ENCODE assay signal across 16 cellular contexts in genomic region chr15:79451361-79451999, GRCh38. TPM values are rescaled to one million over a fixed set of nuclear protein-coding genes. Genes with fewer than 3 reads are reported as not detected.
DNase-seq lines count a peak whose midpoint lies in the region; TF ChIP-seq lines count a peak whose summit lies in the region.
"Had no signal": no experiment of that assay in that cellular context is flagged by ENCODE, and none has a peak within 500 bp of the region (broad histone marks: within the 10 kb centered on the region; RNA-seq: fewer than 3 reads in every experiment).

No MANE protein-coding gene starts in this region.

- peak; percentile 27 for DNase-seq in activated CD4-positive, alpha-beta T cell treated with anti-CD3 and anti-CD28 coated beads, Interleukin-2, amount 10 ng/mL, durations not matched to agents 24 days and 14 days
- DNase-seq in activated CD4-positive, alpha-beta T cell treated with anti-CD3 and anti-CD28 coated beads, Interleukin-2, amount 50 U/mL, for 4 hours, result no peak
- DNase-seq in cerebellum (ENCODE audit: low spot score), result peak; percentile 72
- DNase-seq in left kidney (ENCODE audit: low read depth, low spot score), result peak; percentile 14
- no peak for DNase-seq in cortex of kidney (lab: John Stamatoyannopoulos, UW)
- DNase-seq in HK-2 (ENCODE audit: unreplicated experiment), result no peak
- no peak for DNase-seq in posterior cingulate gyrus
- no peak for DNase-seq in sigmoid colon
- DNase-seq: CD8-positive, alpha-beta T cell; NCI-H1048; NCI-H1436 treated with DMSO at 0.1 percent for 48 hours; NCI-H2029 treated with DMSO at 0.1 percent for 48 hours had no signal

- no peak overlapping the region for H3K4me3 ChIP-seq in sigmoid colon
- H3K4me3 ChIP-seq: BLaER1, GM23248, SJCRH30 had no signal

- H3K4me3 Mint-ChIP-seq in activated CD4-positive, alpha-beta T cell treated with anti-CD3 and anti-CD28 coated beads, Interleukin-2, amount 10 ng/mL, durations not matched to agents 24 days and 14 days, result no peak overlapping the region
- H3K4me3 Mint-ChIP-seq: CD8-positive, alpha-beta T cell had no signal

- peaks cover 4% of the 10 kb centered on the region for H3K27me3 Mint-ChIP-seq in activated CD4-positive, alpha-beta T cell treated with anti-CD3 and anti-CD28 coated beads, Interleukin-2, amount 10 ng/mL, durations not matched to agents 24 days and 14 days

- H3K9me3 Mint-ChIP-seq in activated CD4-positive, alpha-beta T cell treated with anti-CD3 and anti-CD28 coated beads, Interleukin-2, amount 10 ng/mL, durations not matched to agents 24 days and 14 days, result no peaks in the 10 kb centered on the region

- no peak for TF ChIP-seq CTCF in sigmoid colon (IDR thresholded peaks at IDR 0.05)

- H3K36me3 ChIP-seq in sigmoid colon, result no peaks in the 10 kb centered on the region
- H3K36me3 ChIP-seq: BLaER1, SJCRH30 had no signal

- H3K4me1 ChIP-seq in sigmoid colon, result no peaks in the 10 kb centered on the region
- H3K4me1 ChIP-seq: BLaER1, SJCRH30 had no signal

- 45 to 69% methylated on average over 17 of the region's 17 CpGs for whole genome bisulfite sequencing in sigmoid colon, 2 donors

- no peak overlapping the region for H3K27ac Mint-ChIP-seq in activated CD4-positive, alpha-beta T cell treated with anti-CD3 and anti-CD28 coated beads, Interleukin-2, amount 10 ng/mL, durations not matched to agents 24 days and 14 days
- H3K27ac Mint-ChIP-seq: CD8-positive, alpha-beta T cell had no signal

- H3K27ac ChIP-seq in sigmoid colon, result no peak overlapping the region
- H3K27ac ChIP-seq: BLaER1, GM23248, RWPE1, SJCRH30 had no signal

- peaks cover 0 to 20% (median 8%) of the 10 kb centered on the region in 3 donors for H3K27me3 ChIP-seq in sigmoid colon
- H3K27me3 ChIP-seq: BLaER1, SJCRH30 had no signal

- no peaks in the 10 kb centered on the region for H3K36me3 Mint-ChIP-seq in activated CD4-positive, alpha-beta T cell treated with anti-CD3 and anti-CD28 coated beads, Interleukin-2, amount 10 ng/mL, durations not matched to agents 24 days and 14 days (ENCODE audit: low read depth)
- H3K36me3 Mint-ChIP-seq: CD8-positive, alpha-beta T cell had no signal

- peaks cover 0 to 3% (median 0%) of the 10 kb centered on the region in 4 donors for H3K9me3 ChIP-seq in sigmoid colon
- H3K9me3 ChIP-seq: BLaER1, SJCRH30 had no signal

- no peaks in the 10 kb centered on the region for H3K4me1 Mint-ChIP-seq in activated CD4-positive, alpha-beta T cell treated with anti-CD3 and anti-CD28 coated beads, Interleukin-2, amount 10 ng/mL, durations not matched to agents 24 days and 14 days

- intact Hi-C loops in activated CD4-positive, alpha-beta T cell treated with anti-CD3 and anti-CD28 coated beads, Interleukin-2, amount 10 ng/mL, durations not matched to agents 24 days and 14 days (cut with micrococcal nuclease), result no loop called here
- intact Hi-C loops in posterior cingulate gyrus (cut with DNase I) (no loop called here), sigmoid colon (cut with DNase I) (no loop called here)

- TF ChIP-seq EP300 in sigmoid colon (IDR thresholded peaks at IDR 0.05), result no peak

- no peak for TF ChIP-seq POLR2A in sigmoid colon (IDR thresholded peaks at IDR 0.05)

RNA-seq across cellular contexts. Expression of gene MINAR1, which starts 19.3 kb away (rescaled TPM):
- 0.64 and 0.65 TPM in 2 replicates for total RNA-seq in activated CD4-positive, alpha-beta T cell treated with anti-CD3 and anti-CD28 coated beads, Interleukin-2, amount 10 ng/mL, durations not matched to agents 24 days and 14 days
- total RNA-seq in cerebellum (17.7 TPM), sigmoid colon (under 1 TPM; 0.14 to 0.36 (median 0.22) TPM)
- polyA plus RNA-seq in sigmoid colon, result under 1 TPM in 1 of 3 donors, not detected in 2; 0.16 TPM

Comparison
In these comparisons a context has a peak if more than half of its experiments do, and no peak if none do; other contexts are left out.
1. DNase-seq: peak in activated CD4-positive, alpha-beta T cell treated with anti-CD3 and anti-CD28 coated beads, Interleukin-2, amount 10 ng/mL, durations not matched to agents 24 days and 14 days (single experiment), cerebellum (single experiment) and left kidney (single experiment); none in activated CD4-positive, alpha-beta T cell treated with anti-CD3 and anti-CD28 coated beads, Interleukin-2, amount 50 U/mL, for 4 hours (0 of 2), cortex of kidney (single experiment), HK-2 (single experiment), posterior cingulate gyrus (0 of 10) and sigmoid colon (single experiment).
2. RNA of gene MINAR1, which starts 19.3 kb away (total RNA-seq): 17.7 TPM in cerebellum (single experiment); 0.64 to 0.65 TPM in activated CD4-positive, alpha-beta T cell treated with anti-CD3 and anti-CD28 coated beads, Interleukin-2, amount 10 ng/mL, durations not matched to agents 24 days and 14 days and 0.14 to 0.36 TPM in sigmoid colon; every median in the first group is over 10 times any median in the second.